Comparison of ENCODE assay signal across 8 cellular contexts in the genomic region with DNA sequence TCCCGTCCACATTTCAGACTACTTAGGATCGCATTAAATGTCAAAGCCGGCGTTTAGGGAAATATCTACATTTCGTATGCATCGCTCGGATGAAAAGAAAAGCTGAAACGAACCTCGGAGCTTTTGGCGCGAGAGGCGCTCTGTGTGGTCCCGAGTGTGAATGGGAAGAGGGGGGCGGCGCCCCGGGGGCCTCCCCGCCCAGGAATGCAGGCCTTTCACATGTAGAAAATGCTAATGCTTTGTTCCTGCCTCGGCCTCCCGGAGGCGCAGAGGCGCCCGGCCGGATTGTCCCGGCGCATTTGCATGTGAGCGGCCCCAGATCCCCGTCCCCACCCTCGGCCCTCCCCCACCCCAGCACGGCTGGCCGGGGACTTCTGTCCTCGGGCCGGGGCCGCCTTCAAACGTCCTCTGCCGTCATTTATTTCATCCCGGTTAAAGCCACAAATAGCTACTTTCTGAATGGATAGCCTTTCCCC. TPM values are rescaled to one million over a fixed set of nuclear protein-coding genes. Genes with fewer than 3 reads are reported as not detected.
DNase-seq lines count a peak whose midpoint lies in the region; ATAC-seq, FAIRE-seq and TF ChIP-seq lines count a peak whose summit lies in the region.

No MANE protein-coding gene starts in this region.

- peak overlapping the region; percentile 100 for H3K4me2 ChIP-seq in astrocyte (ENCODE audit: low read length)

- peaks cover 2% of the 10 kb centered on the region for H3K36me3 Mint-ChIP-seq in activated CD4-positive, alpha-beta T cell treated with anti-CD3 and anti-CD28 coated beads, Interleukin-2, amount 10 ng/mL, durations not matched to agents 7 days and 5 days (ENCODE audit: low read depth)
- peaks cover 2% of the 10 kb centered on the region for H3K36me3 Mint-ChIP-seq in astrocyte (ENCODE audit: low read depth, unreplicated experiment)

- ATAC-seq in HG02588 (IDR thresholded peaks at IDR 0.05; ENCODE audit: unreplicated experiment): peak; percentile 42

- H3K27me3 ChIP-seq in astrocyte (ENCODE audit: insufficient read depth, low read length) (no peaks in the 10 kb centered on the region), iPS DF 6.9 (ENCODE audit: control insufficient read depth, insufficient read depth, low read length) (no peaks in the 10 kb centered on the region)

- H3K4me1 ChIP-seq in astrocyte (ENCODE audit: insufficient read depth, low read length): no peaks in the 10 kb centered on the region
- H3K4me1 ChIP-seq in iPS DF 6.9 (ENCODE audit: control insufficient read depth, insufficient read depth, low read length): peaks cover 4% of the 10 kb centered on the region; the same call in 1 of the 2 replicates

- no peak for DNase-seq in activated CD4-positive, alpha-beta T cell treated with anti-CD3 and anti-CD28 coated beads, Interleukin-2, amount 10 ng/mL, durations not matched to agents 7 days and 5 days
- DNase-seq in activated CD4-positive, alpha-beta T cell treated with anti-CD3 and anti-CD28 coated beads for 4 hours: no peak
- DNase-seq in NCI-H146 treated with DMSO at 0.1 percent for 48 hours (lab: John Stamatoyannopoulos, UW; ENCODE audit: unreplicated experiment) (peak; percentile 15), astrocyte (ENCODE audit: low read depth) (peak; percentile 21), iPS DF 6.9 (ENCODE audit: low read depth, low spot score) (peak; percentile 98), skeletal muscle cell (ENCODE audit: low read depth) (no peak), SKM-1 (lab: John Stamatoyannopoulos, UW; ENCODE audit: unreplicated experiment) (no peak)

- no peak for FAIRE-seq in astrocyte (lab: Jason Lieb, UNC)

- POLR2A ChIA-PET in activated CD4-positive, alpha-beta T cell treated with anti-CD3 and anti-CD28 coated beads, Interleukin-2, amount 10 ng/mL, durations not matched to agents 7 days and 5 days (lab: Charles Lee): no interaction called here

- H3K9me3 ChIP-seq in astrocyte (ENCODE audit: insufficient read depth, low read depth, low read length) (no peaks in the 10 kb centered on the region), iPS DF 6.9 (ENCODE audit: control insufficient read depth, insufficient read depth, low read length) (no peaks in the 10 kb centered on the region)

- H3K27ac ChIP-seq in astrocyte (ENCODE audit: low read depth, low read length) (no peak overlapping the region), iPS DF 6.9 (ENCODE audit: low read length) (peak overlapping the region; percentile 12)

- no peaks in the 10 kb centered on the region for H3K79me2 ChIP-seq in astrocyte (ENCODE audit: insufficient read depth, low read length)

- H3K4me3 ChIP-seq in astrocyte (ENCODE audit: insufficient read depth, low read depth, low read length) (peak overlapping the region; percentile 79), iPS DF 6.9 (ENCODE audit: low read length) (peak overlapping the region; percentile 44; the same call in 1 of the 2 replicates), skeletal muscle cell (ENCODE audit: low read depth, low read length) (peak overlapping the region; percentile 58)

- H4K20me1 ChIP-seq in astrocyte (ENCODE audit: insufficient read depth, low read length): no peaks in the 10 kb centered on the region

- peaks cover 2% of the 10 kb centered on the region for H3K36me3 ChIP-seq in astrocyte (ENCODE audit: insufficient read depth, low read length)
- no peaks in the 10 kb centered on the region for H3K36me3 ChIP-seq in iPS DF 6.9 (ENCODE audit: control insufficient read depth, insufficient read depth, low read length)

- peak overlapping the region; percentile 80 for H3K4me3 Mint-ChIP-seq in activated CD4-positive, alpha-beta T cell treated with anti-CD3 and anti-CD28 coated beads, Interleukin-2, amount 10 ng/mL, durations not matched to agents 7 days and 5 days
- H3K4me3 Mint-ChIP-seq in astrocyte (ENCODE audit: unreplicated experiment): peak overlapping the region; percentile 93

- H3K27me3 Mint-ChIP-seq in activated CD4-positive, alpha-beta T cell treated with anti-CD3 and anti-CD28 coated beads, Interleukin-2, amount 10 ng/mL, durations not matched to agents 7 days and 5 days: peaks cover 16% of the 10 kb centered on the region
- H3K27me3 Mint-ChIP-seq in astrocyte (ENCODE audit: low read depth, unreplicated experiment): peaks cover 6% of the 10 kb centered on the region

- peaks cover 14% of the 10 kb centered on the region for H3K4me1 Mint-ChIP-seq in activated CD4-positive, alpha-beta T cell treated with anti-CD3 and anti-CD28 coated beads, Interleukin-2, amount 10 ng/mL, durations not matched to agents 7 days and 5 days
- peaks cover 2% of the 10 kb centered on the region for H3K4me1 Mint-ChIP-seq in astrocyte (ENCODE audit: low read depth, unreplicated experiment)

- CTCF ChIA-PET in activated CD4-positive, alpha-beta T cell treated with anti-CD3 and anti-CD28 coated beads, Interleukin-2, amount 10 ng/mL, durations not matched to agents 7 days and 5 days (lab: Charles Lee): interaction anchor here (1.6 kb wide), 1 partner anchor 22 kb away, joined by 5 read pairs; no protein-coding TSS in a partner anchor

- WGBS in iPS DF 6.9 (ENCODE audit: insufficient coverage, insufficient read length): no CpG with 5 or more reads among the region's 36 CpGs

- peak overlapping the region; percentile 76 for H3K9ac ChIP-seq in astrocyte (ENCODE audit: low read length)

- peak overlapping the region; percentile 97 for H2AFZ ChIP-seq in astrocyte (ENCODE audit: low read depth, low read length)

- H3K27ac Mint-ChIP-seq in activated CD4-positive, alpha-beta T cell treated with anti-CD3 and anti-CD28 coated beads, Interleukin-2, amount 10 ng/mL, durations not matched to agents 7 days and 5 days: peak overlapping the region; percentile 80
- peak overlapping the region; percentile 80 for H3K27ac Mint-ChIP-seq in astrocyte (ENCODE audit: unreplicated experiment)

- TF ChIP-seq CTCF in astrocyte (IDR thresholded peaks at IDR 0.05; ENCODE audit: insufficient read depth, low read depth, low read length): no peak

- H3K9me3 Mint-ChIP-seq in activated CD4-positive, alpha-beta T cell treated with anti-CD3 and anti-CD28 coated beads, Interleukin-2, amount 10 ng/mL, durations not matched to agents 7 days and 5 days: no peaks in the 10 kb centered on the region
- H3K9me3 Mint-ChIP-seq in astrocyte (ENCODE audit: unreplicated experiment): no peaks in the 10 kb centered on the region

RNA-seq across cellular contexts. Expression of a gene that starts 37.0 kb away (rescaled TPM):
- total RNA-seq in activated CD4-positive, alpha-beta T cell treated with anti-CD3 and anti-CD28 coated beads, Interleukin-2, amount 10 ng/mL, durations not matched to agents 7 days and 5 days: not detected
- total RNA-seq in astrocyte: 10.9 and 17.2 TPM in 2 replicates

Comparison
In these comparisons a context has a peak if more than half of its experiments do, and no peak if none do; other contexts are left out.
1. DNase-seq: peak in NCI-H146 treated with DMSO at 0.1 percent for 48 hours (single experiment), astrocyte (single experiment) and iPS DF 6.9 (single experiment); none in activated CD4-positive, alpha-beta T cell treated with anti-CD3 and anti-CD28 coated beads, Interleukin-2, amount 10 ng/mL, durations not matched to agents 7 days and 5 days (single experiment), activated CD4-positive, alpha-beta T cell treated with anti-CD3 and anti-CD28 coated beads for 4 hours (0 of 2), skeletal muscle cell (single experiment) and SKM-1 (single experiment).
2. RNA of a gene that starts 37.0 kb away (total RNA-seq): 10.9 to 17.2 TPM in astrocyte; not detected in activated CD4-positive, alpha-beta T cell treated with anti-CD3 and anti-CD28 coated beads, Interleukin-2, amount 10 ng/mL, durations not matched to agents 7 days and 5 days; every median in the first group is over 10 times any median in the second.
3. Peak in every context shown above with its lines, with median percentiles within 50 percentile points of each other: H3K4me3 ChIP-seq.